16 cellular contexts compared by ENCODE assay signal in the genomic region with DNA sequence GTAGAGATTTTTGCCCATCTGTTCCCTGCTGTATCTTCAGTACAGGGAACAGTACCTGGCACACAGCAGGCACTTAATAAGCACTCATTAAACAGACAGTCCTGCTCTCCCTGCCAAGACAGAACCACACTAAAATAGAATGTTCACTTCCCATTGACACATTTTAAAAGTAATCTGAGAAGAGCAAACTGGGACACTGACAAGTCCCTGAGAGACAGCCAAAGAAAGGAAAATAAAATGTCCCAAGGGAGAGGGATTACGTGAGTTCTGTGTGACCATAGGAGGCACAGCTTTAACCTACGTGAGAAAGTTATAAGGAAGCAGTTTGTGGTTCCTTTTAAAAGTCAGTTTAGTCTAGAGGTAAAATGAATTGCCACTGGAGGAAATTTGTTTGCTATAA. TPM values are rescaled to one million over a fixed set of nuclear protein-coding genes. Genes with fewer than 3 reads are reported as not detected.
DNase-seq lines count a peak whose midpoint lies in the region; ATAC-seq and TF ChIP-seq lines count a peak whose summit lies in the region.
"Had no signal": no experiment of that assay in that cellular context is flagged by ENCODE, and none has a peak within 500 bp of the region (broad histone marks: within the 10 kb centered on the region; RNA-seq: fewer than 3 reads in every experiment).

No MANE protein-coding gene starts in this region.

- H4K20me1 ChIP-seq in BLaER1: no peaks in the 10 kb centered on the region

- H3K4me1 ChIP-seq in BLaER1 (peaks cover 28% of the 10 kb centered on the region), HEK293 (ENCODE audit: control insufficient read depth, insufficient read depth, low read length) (peaks cover 12% of the 10 kb centered on the region)
- H3K4me1 ChIP-seq: BE2C, Peyer's patch had no signal

- H3K9me3 Mint-ChIP-seq in chondrocyte (ENCODE audit: low read depth) (no peaks in the 10 kb centered on the region), naive B cell (no peaks in the 10 kb centered on the region)

- DNase-seq in chondrocyte (ENCODE audit: low spot score): no peak
- DNase-seq in naive B cell: no peak
- no peak for DNase-seq in DMS53 treated with DMSO at 0.1 percent for 48 hours (lab: John Stamatoyannopoulos, UW; ENCODE audit: unreplicated experiment)
- no peak for DNase-seq in NCI-H2107 treated with DMSO at 0.1 percent for 48 hours (lab: John Stamatoyannopoulos, UW; ENCODE audit: unreplicated experiment)
- DNase-seq: activated gamma-delta T cell treated with Interleukin-2 at 50 U/mL for 16 hours; BE2C; DMS79; effector CD4-positive, alpha-beta T cell; NCI-H1417 treated with DMSO at 0.1 percent for 48 hours; NCI-H524; Peyer's patch; posterior cingulate gyrus had no signal

- H3K27ac Mint-ChIP-seq in chondrocyte (ENCODE audit: unreplicated experiment) (peak overlapping the region; percentile 70), naive B cell (peak overlapping the region in 4 of 6 donors; percentile 22 to 88 (median 33))

- H3K27me3 Mint-ChIP-seq in chondrocyte (ENCODE audit: low read depth): no peaks in the 10 kb centered on the region
- no peaks in the 10 kb centered on the region for H3K27me3 Mint-ChIP-seq in naive B cell

- H3K9ac ChIP-seq in BLaER1: peak overlapping the region; percentile 26; the same call in 1 of the 2 replicates

- H3K4me3 ChIP-seq in BLaER1 (no peak overlapping the region), HEK293 (ENCODE audit: low read depth, low read length) (no peak overlapping the region)
- H3K4me3 ChIP-seq: Peyer's patch had no signal

- peak overlapping the region; percentile 60 for H3K4me2 ChIP-seq in BLaER1

- POLR2A ChIA-PET in HEK293 (lab: Yijun Ruan, JAX): no interaction called here

- 0 out of 2 replicates have a peak, but pooled peaks cover 8% of the 10 kb centered on the region for H3K36me3 ChIP-seq in BLaER1
- H3K36me3 ChIP-seq in HEK293 (ENCODE audit: control insufficient read depth in 2 of 2, insufficient read depth in 1 of 2, low read length in 2 of 2): peaks cover 0 to 4% of the 10 kb centered on the region in 2 experiments; a peak in 1 of 3 replicates
- H3K36me3 ChIP-seq: BE2C had no signal

- no peak for ATAC-seq in naive B cell (ENCODE audit: low read depth in 2 of 2)
- no peak for ATAC-seq in GM18858 (IDR thresholded peaks at IDR 0.05; ENCODE audit: unreplicated experiment)
- no peak for ATAC-seq in HG03045 (IDR thresholded peaks at IDR 0.05; ENCODE audit: unreplicated experiment)

- no peaks in the 10 kb centered on the region for H3K27me3 ChIP-seq in BLaER1
- H3K27me3 ChIP-seq: BE2C, Peyer's patch had no signal

- no peak overlapping the region for H3K4me3 Mint-ChIP-seq in chondrocyte (ENCODE audit: unreplicated experiment)
- no peak overlapping the region for H3K4me3 Mint-ChIP-seq in naive B cell

- H3K36me3 Mint-ChIP-seq in chondrocyte (ENCODE audit: low read depth) (peaks cover 1% of the 10 kb centered on the region), naive B cell (peaks cover 22 to 23% of the 10 kb centered on the region in 2 donors)

- TF ChIP-seq CTCF in HEK293 (tag by site-specific recombination; IDR thresholded peaks at IDR 0.05) (no peak), chondrocyte (IDR thresholded peaks at IDR 0.05) (no peak)

- CTCF ChIA-PET in HEK293 (lab: Yijun Ruan, JAX): interaction anchor here (1.1 to 2.7 kb wide), 3 partner anchors 10 to 57 kb away, joined by 3 to 12 read pairs (median 4); no protein-coding TSS in a partner anchor

- H3K27ac ChIP-seq in BLaER1 (peak overlapping the region; percentile 23; the same call in 1 of the 2 replicates), HEK293 (ENCODE audit: extremely low read depth, low read depth, low read length) (no peak overlapping the region)
- H3K27ac ChIP-seq: Peyer's patch had no signal

- no peaks in the 10 kb centered on the region for H3K9me3 ChIP-seq in BLaER1
- H3K9me3 ChIP-seq in HEK293 (ENCODE audit: control insufficient read depth, insufficient read depth, low read depth, low read length): no peaks in the 10 kb centered on the region
- H3K9me3 ChIP-seq: BE2C, Peyer's patch had no signal

- H3K4me1 Mint-ChIP-seq in chondrocyte (ENCODE audit: low read depth) (peaks cover 28% of the 10 kb centered on the region), naive B cell (peaks cover 9 to 20% (median 15%) of the 10 kb centered on the region in 3 donors)

TF ChIP-seq in HEK293, 187 proteins besides CTCF, POLR2A, EP300 and RAD21:
- TF ChIP-seq, protein P1, sequence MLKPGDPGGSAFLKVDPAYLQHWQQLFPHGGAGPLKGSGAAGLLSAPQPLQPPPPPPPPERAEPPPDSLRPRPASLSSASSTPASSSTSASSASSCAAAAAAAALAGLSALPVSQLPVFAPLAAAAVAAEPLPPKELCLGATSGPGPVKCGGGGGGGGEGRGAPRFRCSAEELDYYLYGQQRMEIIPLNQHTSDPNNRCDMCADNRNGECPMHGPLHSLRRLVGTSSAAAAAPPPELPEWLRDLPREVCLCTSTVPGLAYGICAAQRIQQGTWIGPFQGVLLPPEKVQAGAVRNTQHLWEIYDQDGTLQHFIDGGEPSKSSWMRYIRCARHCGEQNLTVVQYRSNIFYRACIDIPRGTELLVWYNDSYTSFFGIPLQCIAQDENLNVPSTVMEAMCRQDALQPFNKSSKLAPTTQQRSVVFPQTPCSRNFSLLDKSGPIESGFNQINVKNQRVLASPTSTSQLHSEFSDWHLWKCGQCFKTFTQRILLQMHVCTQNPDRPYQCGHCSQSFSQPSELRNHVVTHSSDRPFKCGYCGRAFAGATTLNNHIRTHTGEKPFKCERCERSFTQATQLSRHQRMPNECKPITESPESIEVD (tag by site-specific recombination; IDR thresholded peaks at IDR 0.05): peak; percentile 93
- TF ChIP-seq YY1 (tag by site-specific recombination; IDR thresholded peaks at IDR 0.05) (no peak), ZNF792 (tag by site-specific recombination; IDR thresholded peaks at IDR 0.05) (peak; percentile 83), FEZF1 (tag by site-specific recombination; IDR thresholded peaks at IDR 0.05) (peak; percentile 60), ZNF843 (tag by site-specific recombination; IDR thresholded peaks at IDR 0.05) (peak; percentile 62; the same call in 1 of the 2 replicates), ZNF529 (tag by site-specific recombination; IDR thresholded peaks at IDR 0.05; ENCODE audit: insufficient replicate concordance) (no peak), ZNF629 (tag by site-specific recombination; IDR thresholded peaks at IDR 0.05) (peak; percentile 40; the same call in 1 of the 2 replicates), ZNF837 (tag by site-specific recombination; IDR thresholded peaks at IDR 0.05) (no peak), OSR2 (tag by site-specific recombination; IDR thresholded peaks at IDR 0.05) (peak; percentile 81), ZNF664 (tag by site-specific recombination; IDR thresholded peaks at IDR 0.05) (peak; percentile 51; the same call in 1 of the 2 replicates), SP7 (tag by site-specific recombination; IDR thresholded peaks at IDR 0.05) (0 out of 2 replicates have a peak, but pooled peaks have one; percentile 23), MZF1 (tag by site-specific recombination; IDR thresholded peaks at IDR 0.05; ENCODE audit: borderline replicate concordance) (peak; percentile 20; the same call in 1 of the 2 replicates), TRIM28 (IDR thresholded peaks at IDR 0.05; ENCODE audit: borderline replicate concordance, low read length) (peak; percentile 33; the same call in 1 of the 2 replicates)
- TF ChIP-seq, protein P2, sequence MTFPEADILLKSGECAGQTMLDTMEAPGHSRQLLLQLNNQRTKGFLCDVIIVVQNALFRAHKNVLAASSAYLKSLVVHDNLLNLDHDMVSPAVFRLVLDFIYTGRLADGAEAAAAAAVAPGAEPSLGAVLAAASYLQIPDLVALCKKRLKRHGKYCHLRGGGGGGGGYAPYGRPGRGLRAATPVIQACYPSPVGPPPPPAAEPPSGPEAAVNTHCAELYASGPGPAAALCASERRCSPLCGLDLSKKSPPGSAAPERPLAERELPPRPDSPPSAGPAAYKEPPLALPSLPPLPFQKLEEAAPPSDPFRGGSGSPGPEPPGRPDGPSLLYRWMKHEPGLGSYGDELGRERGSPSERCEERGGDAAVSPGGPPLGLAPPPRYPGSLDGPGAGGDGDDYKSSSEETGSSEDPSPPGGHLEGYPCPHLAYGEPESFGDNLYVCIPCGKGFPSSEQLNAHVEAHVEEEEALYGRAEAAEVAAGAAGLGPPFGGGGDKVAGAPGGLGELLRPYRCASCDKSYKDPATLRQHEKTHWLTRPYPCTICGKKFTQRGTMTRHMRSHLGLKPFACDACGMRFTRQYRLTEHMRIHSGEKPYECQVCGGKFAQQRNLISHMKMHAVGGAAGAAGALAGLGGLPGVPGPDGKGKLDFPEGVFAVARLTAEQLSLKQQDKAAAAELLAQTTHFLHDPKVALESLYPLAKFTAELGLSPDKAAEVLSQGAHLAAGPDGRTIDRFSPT (tag by site-specific recombination; IDR thresholded peaks at IDR 0.05): 0 out of 2 replicates have a peak, but pooled peaks have one; percentile 21
- TF ChIP-seq, protein P3, sequence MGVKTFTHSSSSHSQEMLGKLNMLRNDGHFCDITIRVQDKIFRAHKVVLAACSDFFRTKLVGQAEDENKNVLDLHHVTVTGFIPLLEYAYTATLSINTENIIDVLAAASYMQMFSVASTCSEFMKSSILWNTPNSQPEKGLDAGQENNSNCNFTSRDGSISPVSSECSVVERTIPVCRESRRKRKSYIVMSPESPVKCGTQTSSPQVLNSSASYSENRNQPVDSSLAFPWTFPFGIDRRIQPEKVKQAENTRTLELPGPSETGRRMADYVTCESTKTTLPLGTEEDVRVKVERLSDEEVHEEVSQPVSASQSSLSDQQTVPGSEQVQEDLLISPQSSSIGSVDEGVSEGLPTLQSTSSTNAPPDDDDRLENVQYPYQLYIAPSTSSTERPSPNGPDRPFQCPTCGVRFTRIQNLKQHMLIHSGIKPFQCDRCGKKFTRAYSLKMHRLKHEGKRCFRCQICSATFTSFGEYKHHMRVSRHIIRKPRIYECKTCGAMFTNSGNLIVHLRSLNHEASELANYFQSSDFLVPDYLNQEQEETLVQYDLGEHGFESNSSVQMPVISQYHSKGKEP (tag by site-specific recombination; IDR thresholded peaks at IDR 0.05): 0 out of 2 replicates have a peak, but pooled peaks have one; percentile 37
TF ChIP-seq in HEK293: peak in this region for 12.

RNA-seq across cellular contexts. Expression of a gene that starts 43.9 kb away (rescaled TPM):
- total RNA-seq in chondrocyte: 0.05 TPM in 1 of 3 replicates, not detected in the others
- polyA plus RNA-seq in naive B cell (ENCODE audit: low read depth in 6 of 6): 1 to 10 TPM in 1 of 6 donors, under 1 TPM in 5; 0.74 to 1.6 (median 0.78) TPM
- total RNA-seq: Peyer's patch had no signal

RNA-seq across cellular contexts. Expression of a gene that starts 47.6 kb away (rescaled TPM):
- total RNA-seq in chondrocyte: 25.9 to 28.8 TPM (median 27.8 TPM) in 3 replicates
- polyA plus RNA-seq in naive B cell (ENCODE audit: low read depth in 6 of 6): 10 to 100 TPM; 29.8 to 39.8 (median 33.7) TPM
